Comparison of ENCODE assay signal across 1 cellular context in genomic region chr7:47361229-47361628, GRCh38.
TF ChIP-seq lines count a peak whose summit lies in the region.

No MANE protein-coding gene starts in this region.

TF ChIP-seq in IMR-90, 13 proteins besides CTCF, POLR2A, EP300 and RAD21 (continued from another document):
- TF ChIP-seq USF2 (IDR thresholded peaks at IDR 0.05; ENCODE audit: low read depth, low read length) (no peak), BHLHE40 (IDR thresholded peaks at IDR 0.05; ENCODE audit: low read depth, low read length) (no peak), CEBPB (IDR thresholded peaks at IDR 0.05; ENCODE audit: low read depth, low read length) (no peak), ELK1 (IDR thresholded peaks at IDR 0.05; ENCODE audit: borderline replicate concordance, low read depth, low read length) (no peak), FOS (IDR thresholded peaks at IDR 0.05; ENCODE audit: low read depth, low read length) (no peak), CHD1 (IDR thresholded peaks at IDR 0.05; ENCODE audit: low read depth, low read length) (no peak), NFE2L2 (IDR thresholded peaks at IDR 0.05; ENCODE audit: low read depth, low read length) (no peak), MAFK (IDR thresholded peaks at IDR 0.05; ENCODE audit: low read depth, low read length) (no peak), RFX5 (IDR thresholded peaks at IDR 0.05; ENCODE audit: low read depth, low read length) (no peak), MXI1 (IDR thresholded peaks at IDR 0.05; ENCODE audit: borderline replicate concordance, low read depth, low read length) (no peak), RCOR1 (IDR thresholded peaks at IDR 0.05; ENCODE audit: insufficient replicate concordance, low read length) (no peak), SMC3 (IDR thresholded peaks at IDR 0.05; ENCODE audit: low read depth, low read length) (no peak)
